ENCODE assay signal across 22 cellular contexts in genomic region chr18:62196978-62197377, GRCh38.
"Had no signal": no experiment of that assay in that cellular context is flagged by ENCODE, and none has a peak within 500 bp of the region (broad histone marks: within the 10 kb centered on the region; RNA-seq: fewer than 3 reads in every experiment).

No MANE protein-coding gene starts in this region.

- H2AFZ ChIP-seq: hepatocyte, parathyroid adenoma had no signal

- DNase-seq: effector memory CD4-positive, alpha-beta T cell; foreskin melanocyte; head of caudate nucleus; kidney; left cardiac atrium; left ventricle myocardium superior; mesendoderm; naive thymus-derived CD4-positive, alpha-beta T cell; nephron progenitor cell; psoas muscle; retina; right lobe of liver; spleen; stimulated activated CD4-positive, alpha-beta T cell treated with anti-CD3 and anti-CD28 coated beads, Interleukin-2, amount 100 ng/mL, for 24 hours; stimulated activated naive CD4-positive, alpha-beta T cell; stomach; substantia nigra; trophoblast cell had no signal

- H3K9me3 ChIP-seq: psoas muscle, right lobe of liver, spleen, stomach, thoracic aorta had no signal

- H3K4me1 Mint-ChIP-seq: nephron progenitor cell had no signal

- H3K36me3 ChIP-seq: right lobe of liver, spleen, stomach, thoracic aorta had no signal

- H3K27ac ChIP-seq: hepatocyte, parathyroid adenoma, psoas muscle, right lobe of liver, spleen, stomach, thoracic aorta had no signal

- H3K4me2 ChIP-seq: hepatocyte had no signal

- H3K27ac Mint-ChIP-seq: nephron progenitor cell had no signal

- H3K27me3 Mint-ChIP-seq: naive thymus-derived CD4-positive, alpha-beta T cell had no signal

- H3K9ac ChIP-seq: parathyroid adenoma had no signal

- H3K4me3 ChIP-seq: hepatocyte, lung, psoas muscle, right lobe of liver, spleen, stomach, thoracic aorta had no signal

- H3K27me3 ChIP-seq: hepatocyte, right lobe of liver, spleen, stomach had no signal

- H3K4me1 ChIP-seq: right lobe of liver had no signal

- ATAC-seq: left cardiac atrium; left ventricle myocardium superior; naive thymus-derived CD4-positive, alpha-beta T cell; psoas muscle; right lobe of liver had no signal

- H3K4me3 Mint-ChIP-seq: nephron progenitor cell had no signal
